Comparison of ENCODE assay signal across 9 cellular contexts in genomic region chr3:114418724-114419543, GRCh38.
A peak's percentile ranks its signal among the peaks of the same experiment; 100 is the strongest.
DNase-seq lines count a peak whose midpoint lies in the region; ATAC-seq and TF ChIP-seq lines count a peak whose summit lies in the region.
"Had no signal": no experiment of that assay in that cellular context is flagged by ENCODE, and none has a peak within 500 bp of the region (broad histone marks: within the 10 kb centered on the region; RNA-seq: fewer than 3 reads in every experiment).

No MANE protein-coding gene starts in this region.

- no peaks in the 10 kb centered on the region for H3K36me3 ChIP-seq in body of pancreas (replicated peaks in 1 of 2; ENCODE audit: insufficient read depth in 1 of 2, low read depth in 2 of 2)
- H3K36me3 ChIP-seq in spleen: no peaks in the 10 kb centered on the region
- H3K36me3 ChIP-seq: BLaER1 had no signal

- H3K27ac ChIP-seq in body of pancreas: peak overlapping the region; percentile 18 to 65 (median 40)
- peak overlapping the region in 1 of 8 donors; percentile 1 for H3K27ac ChIP-seq in spleen
- H3K27ac ChIP-seq: BLaER1 had no signal

- DNase-seq in DMS79 treated with DMSO at 0.1 percent for 48 hours (lab: John Stamatoyannopoulos, UW) (peak; percentile 11), DMS79 (lab: John Stamatoyannopoulos, UW) (no peak), NCI-H526 (lab: John Stamatoyannopoulos, UW) (peak; percentile 70 to 86), body of pancreas (peak in 2 of 4 donors; percentile 12 to 32), iPS-NIHi11 (ENCODE audit: low spot score) (peak; percentile 48), spleen (no peak)

- peak; percentile 69 to 91 (median 86) for TF ChIP-seq CTCF in body of pancreas (IDR thresholded peaks at IDR 0.05)
- peak; percentile 42 to 80 (median 75) for TF ChIP-seq CTCF in spleen (IDR thresholded peaks at IDR 0.05 in 8 of 11, conservative IDR thresholded peaks at IDR 0.05 in 3 of 11)

- 20% methylated on average over 8 of the region's 8 CpGs for WGBS in body of pancreas, 2 donors
- WGBS in spleen, 5 donors: 30 to 38% (median 32%) methylated on average over 8 of the region's 8 CpGs

- intact Hi-C loops in body of pancreas (cut with DNase I) (no loop called here), spleen (cut with DNase I; ENCODE audit: low total_unique reads) (no loop called here)

- TF ChIP-seq POLR2A in body of pancreas (IDR thresholded peaks at IDR 0.05) (no peak), spleen (IDR thresholded peaks at IDR 0.05) (no peak)

- ATAC-seq in GM21367 (IDR thresholded peaks at IDR 0.05; ENCODE audit: unreplicated experiment) (peak; percentile 59), HG03565 (IDR thresholded peaks at IDR 0.05; ENCODE audit: unreplicated experiment) (peak; percentile 51), body of pancreas (peak; percentile 90)

- H3K4me3 ChIP-seq in body of pancreas (no peak overlapping the region), spleen (no peak overlapping the region)
- H3K4me3 ChIP-seq: BLaER1 had no signal

- H3K9me3 ChIP-seq in body of pancreas (no peaks in the 10 kb centered on the region), spleen (no peaks in the 10 kb centered on the region)
- H3K9me3 ChIP-seq: BLaER1 had no signal

- H3K27me3 ChIP-seq in body of pancreas (no peaks in the 10 kb centered on the region), spleen (replicated peaks in 1 of 7) (no peaks in the 10 kb centered on the region)
- H3K27me3 ChIP-seq: BLaER1 had no signal

- H3K4me1 ChIP-seq in body of pancreas (peaks cover 21% of the 10 kb centered on the region), spleen (peaks cover 0 to 26% (median 12%) of the 10 kb centered on the region in 6 donors)
- H3K4me1 ChIP-seq: BLaER1 had no signal

Comparison
In these comparisons a context has a peak if more than half of its experiments do, and no peak if none do; other contexts are left out.
1. DNase-seq: peak in DMS79 treated with DMSO at 0.1 percent for 48 hours (single experiment), NCI-H526 (2 of 2) and iPS-NIHi11 (single experiment); none in DMS79 (single experiment) and spleen (single experiment).
2. Peak in every context shown above with its lines, with median percentiles within 50 percentile points of each other: ATAC-seq.